8 cellular contexts compared by ENCODE assay signal in genomic region chr6:23414204-23414501, GRCh38.
DNase-seq lines count a peak whose midpoint lies in the region; ATAC-seq and TF ChIP-seq lines count a peak whose summit lies in the region.

No MANE protein-coding gene starts in this region.

- ATAC-seq in left lobe of liver (peak; percentile 82), GM19455 (IDR thresholded peaks at IDR 0.05; ENCODE audit: unreplicated experiment) (no peak), GM19463 (IDR thresholded peaks at IDR 0.05; ENCODE audit: unreplicated experiment) (no peak)

- no peaks in the 10 kb centered on the region for H3K27me3 ChIP-seq in WERI-Rb-1 (ENCODE audit: insufficient read depth, low read depth, severe bottlenecking)

- TF ChIP-seq CTCF in WERI-Rb-1 (IDR thresholded peaks at IDR 0.05; ENCODE audit: low read depth, low read length): peak; percentile 7; the same call in 1 of the 2 replicates

- no peak overlapping the region for H3K4me3 ChIP-seq in WERI-Rb-1 (ENCODE audit: low read depth, low read length)

- peak; percentile 61 for DNase-seq in Daoy (ENCODE audit: low read depth)
- peak; percentile 11 for DNase-seq in HS-27A (ENCODE audit: low read depth)
- DNase-seq in WERI-Rb-1: no peak
- DNase-seq in left lobe of liver (ENCODE audit: low spot score): no peak
- no peak for DNase-seq in stimulated activated CD8-positive, alpha-beta memory T cell treated with anti-CD3 and anti-CD28 coated beads, Interleukin-4, amount 100 ng/mL, for 48 hours
- no peak for DNase-seq in NCI-H1048 (lab: John Stamatoyannopoulos, UW)

- no peak overlapping the region for H3K27ac ChIP-seq in WERI-Rb-1

- H3K36me3 ChIP-seq in WERI-Rb-1: no peaks in the 10 kb centered on the region

- H3K9me3 ChIP-seq in WERI-Rb-1 (ENCODE audit: severe bottlenecking): no peaks in the 10 kb centered on the region

Comparison
In these comparisons a context has a peak if more than half of its experiments do, and no peak if none do; other contexts are left out.
1. DNase-seq: peak in Daoy (single experiment) and HS-27A (single experiment); none in WERI-Rb-1 (single experiment), left lobe of liver (single experiment), stimulated activated CD8-positive, alpha-beta memory T cell treated with anti-CD3 and anti-CD28 coated beads, Interleukin-4, amount 100 ng/mL, for 48 hours (single experiment) and NCI-H1048 (single experiment).